ENCODE assay signal across 23 cellular contexts in the genomic region with DNA sequence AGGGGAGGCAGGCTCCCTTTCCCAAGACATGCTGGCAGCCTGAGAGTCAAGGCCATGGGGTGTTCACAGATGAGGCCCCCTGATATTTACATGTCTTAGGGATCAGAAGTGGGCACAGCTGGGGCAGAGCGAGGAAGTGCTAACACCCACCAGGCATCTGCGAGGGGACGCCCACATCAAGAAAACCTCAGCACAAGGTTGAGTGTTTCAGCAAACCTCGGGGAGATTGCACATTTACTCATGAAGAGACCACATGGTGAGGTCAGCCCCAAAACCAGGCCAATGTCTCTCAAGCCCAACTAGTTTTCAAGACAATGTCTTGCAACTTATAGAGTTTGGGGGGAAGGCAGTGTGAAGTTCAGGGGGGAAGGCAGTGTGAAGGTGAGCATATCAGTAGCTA. TPM values are rescaled to one million over a fixed set of nuclear protein-coding genes. Genes with fewer than 3 reads are reported as not detected.
DNase-seq lines count a peak whose midpoint lies in the region; ATAC-seq and TF ChIP-seq lines count a peak whose summit lies in the region.
"Had no signal": no experiment of that assay in that cellular context is flagged by ENCODE, and none has a peak within 500 bp of the region (broad histone marks: within the 10 kb centered on the region; RNA-seq: fewer than 3 reads in every experiment).

No MANE protein-coding gene starts in this region.

- H3K27ac ChIP-seq in BLaER1 treated with 17β-estradiol and CSF1 and Interleukin-3, amounts not matched to agents 10 nM and 100 nM: no peak overlapping the region; a peak in 1 of 22 replicates
- no peak overlapping the region for H3K27ac ChIP-seq in GM23248
- no peak overlapping the region for H3K27ac ChIP-seq in gastroesophageal sphincter
- H3K27ac ChIP-seq: breast epithelium, pancreas, stomach, upper lobe of left lung had no signal

- H3K9ac ChIP-seq in BLaER1 treated with 17β-estradiol and CSF1 and Interleukin-3, amounts not matched to agents 10 nM and 100 nM: no peak overlapping the region
- H3K9ac ChIP-seq in GM23248: no peak overlapping the region

- no peaks in the 10 kb centered on the region for H4K20me1 ChIP-seq in BLaER1 treated with 17β-estradiol and CSF1 and Interleukin-3, amounts not matched to agents 10 nM and 100 nM
- H4K20me1 ChIP-seq in GM23248 (ENCODE audit: insufficient read depth): no peaks in the 10 kb centered on the region

- H3K4me3 ChIP-seq in BLaER1 treated with 17β-estradiol and CSF1 and Interleukin-3, amounts not matched to agents 10 nM and 100 nM: no peak overlapping the region
- H3K4me3 ChIP-seq in GM23248 (no peak overlapping the region), gastroesophageal sphincter (no peak overlapping the region)
- H3K4me3 ChIP-seq: breast epithelium, pancreas, stomach, upper lobe of left lung had no signal

- peaks cover 0 to 7% (median 0%) of the 10 kb centered on the region in 10 experiments; a peak in 3 of 20 replicates for H3K4me1 ChIP-seq in BLaER1 treated with 17β-estradiol and CSF1 and Interleukin-3, amounts not matched to agents 10 nM and 100 nM
- H3K4me1 ChIP-seq in GM23248 (ENCODE audit: insufficient read depth) (no peaks in the 10 kb centered on the region), gastroesophageal sphincter (no peaks in the 10 kb centered on the region)
- H3K4me1 ChIP-seq: breast epithelium, pancreas, upper lobe of left lung had no signal

- H3K4me2 ChIP-seq in BLaER1 treated with 17β-estradiol and CSF1 and Interleukin-3, amounts not matched to agents 10 nM and 100 nM: peak overlapping the region in 7 of 11 experiments; percentile 4 to 44 (median 11); a peak in 6 of 22 replicates
- H3K4me2 ChIP-seq in GM23248 (ENCODE audit: unreplicated experiment): no peak overlapping the region

- no peaks in the 10 kb centered on the region for H3K79me2 ChIP-seq in GM23248 (ENCODE audit: insufficient read depth)

- no peak for DNase-seq in activated T-helper 1 cell treated with anti-CD3 and anti-CD28 coated beads, Interleukin-12 subunit alpha, Interleukin-12 subunit beta, Interleukin-2, Interleukin-4 antibody, amounts not matched to agents 30 ng/mL and 10 ng/mL and 1 ng/mL, durations not matched to agents 14 hours and 24 hours and 36 hours (ENCODE audit: low spot score)
- DNase-seq in GM23248: no peak
- no peak for DNase-seq in KG1 (lab: John Stamatoyannopoulos, UW)
- DNase-seq: hypothalamus, kidney, naive B cell, pancreas, stomach, T-helper 9 cell, upper lobe of left lung had no signal

- no peaks in the 10 kb centered on the region for H3K36me3 ChIP-seq in BLaER1 treated with 17β-estradiol and CSF1 and Interleukin-3, amounts not matched to agents 10 nM and 100 nM
- H3K36me3 ChIP-seq in GM23248 (ENCODE audit: low read depth) (no peaks in the 10 kb centered on the region), gastroesophageal sphincter (no peaks in the 10 kb centered on the region)
- H3K36me3 ChIP-seq: breast epithelium, pancreas, stomach, upper lobe of left lung had no signal

- H3K9me3 ChIP-seq in BLaER1 treated with 17β-estradiol and CSF1 and Interleukin-3, amounts not matched to agents 10 nM and 100 nM (replicated peaks in 1 of 11): no peaks in the 10 kb centered on the region
- H3K9me3 ChIP-seq in GM23248 (ENCODE audit: low read depth) (no peaks in the 10 kb centered on the region), gastroesophageal sphincter (no peaks in the 10 kb centered on the region)
- H3K9me3 ChIP-seq: breast epithelium, pancreas, stomach, upper lobe of left lung had no signal

- no peaks in the 10 kb centered on the region for H3K9me2 ChIP-seq in GM23248 (ENCODE audit: insufficient read depth)

- TF ChIP-seq EP300 in gastroesophageal sphincter (IDR thresholded peaks at IDR 0.05): no peak

- no peak overlapping the region for H3K4me3 Mint-ChIP-seq in activated T-helper 1 cell treated with anti-CD3 and anti-CD28 coated beads, Interleukin-12 subunit alpha, Interleukin-12 subunit beta, Interleukin-2, Interleukin-4 antibody, amounts not matched to agents 30 ng/mL and 10 ng/mL and 1 ng/mL, durations not matched to agents 14 hours and 24 hours and 36 hours
- H3K4me3 Mint-ChIP-seq: CD14-positive monocyte, memory B cell, naive B cell had no signal

- no peaks in the 10 kb centered on the region for H3K36me3 Mint-ChIP-seq in activated T-helper 1 cell treated with anti-CD3 and anti-CD28 coated beads, Interleukin-12 subunit alpha, Interleukin-12 subunit beta, Interleukin-2, Interleukin-4 antibody, amounts not matched to agents 30 ng/mL and 10 ng/mL and 1 ng/mL, durations not matched to agents 14 hours and 24 hours and 36 hours (ENCODE audit: low read depth)
- H3K36me3 Mint-ChIP-seq: CD14-positive monocyte had no signal

- peak; percentile 79 for ATAC-seq in GM18907 (IDR thresholded peaks at IDR 0.05; ENCODE audit: unreplicated experiment)
- ATAC-seq in HG02938 (IDR thresholded peaks at IDR 0.05; ENCODE audit: unreplicated experiment): peak; percentile 54
- ATAC-seq in GM21737 (IDR thresholded peaks at IDR 0.05; ENCODE audit: unreplicated experiment): no peak
- no peak for ATAC-seq in gastroesophageal sphincter
- ATAC-seq: Panc1, pancreas, sciatic nerve had no signal

- no peak overlapping the region for H2AFZ ChIP-seq in GM23248

- H3F3A ChIP-seq in GM23248 (ENCODE audit: insufficient read depth): no peaks in the 10 kb centered on the region

- 55 to 67% methylated on average over 4 of the region's 4 CpGs for WGBS in GM23248 (ENCODE audit: low coverage in 1 of 2, low lambda C conversion rate in 2 of 2, missing lambda C conversion rate in 2 of 2), 2 experiments
- WGBS in gastroesophageal sphincter (ENCODE audit: low coverage in 1 of 2), 2 donors: 96% methylated on average over 4 of the region's 4 CpGs; no CpG with 5 or more reads in 1 of the 2 donors

- no peak for TF ChIP-seq CTCF in gastroesophageal sphincter (IDR thresholded peaks at IDR 0.05)

- intact Hi-C loops in activated T-helper 1 cell treated with anti-CD3 and anti-CD28 coated beads, Interleukin-12 subunit alpha, Interleukin-12 subunit beta, Interleukin-2, Interleukin-4 antibody, amounts not matched to agents 30 ng/mL and 10 ng/mL and 1 ng/mL, durations not matched to agents 14 hours and 24 hours and 36 hours (cut with micrococcal nuclease): no loop called here

- H3K27ac Mint-ChIP-seq in activated T-helper 1 cell treated with anti-CD3 and anti-CD28 coated beads, Interleukin-12 subunit alpha, Interleukin-12 subunit beta, Interleukin-2, Interleukin-4 antibody, amounts not matched to agents 30 ng/mL and 10 ng/mL and 1 ng/mL, durations not matched to agents 14 hours and 24 hours and 36 hours: peak overlapping the region; percentile 35

- no peaks in the 10 kb centered on the region for H3K27me3 Mint-ChIP-seq in activated T-helper 1 cell treated with anti-CD3 and anti-CD28 coated beads, Interleukin-12 subunit alpha, Interleukin-12 subunit beta, Interleukin-2, Interleukin-4 antibody, amounts not matched to agents 30 ng/mL and 10 ng/mL and 1 ng/mL, durations not matched to agents 14 hours and 24 hours and 36 hours (ENCODE audit: insufficient read depth)
- H3K27me3 Mint-ChIP-seq: memory B cell, naive B cell had no signal

- no peaks in the 10 kb centered on the region for H3K27me3 ChIP-seq in BLaER1 treated with 17β-estradiol and CSF1 and Interleukin-3, amounts not matched to agents 10 nM and 100 nM
- H3K27me3 ChIP-seq in GM23248 (replicated peaks; ENCODE audit: insufficient read depth) (peaks cover 59% of the 10 kb centered on the region), gastroesophageal sphincter (no peaks in the 10 kb centered on the region)
- H3K27me3 ChIP-seq: breast epithelium, pancreas, stomach, upper lobe of left lung had no signal

- H3K9me3 Mint-ChIP-seq in activated T-helper 1 cell treated with anti-CD3 and anti-CD28 coated beads, Interleukin-12 subunit alpha, Interleukin-12 subunit beta, Interleukin-2, Interleukin-4 antibody, amounts not matched to agents 30 ng/mL and 10 ng/mL and 1 ng/mL, durations not matched to agents 14 hours and 24 hours and 36 hours: no peaks in the 10 kb centered on the region
- H3K9me3 Mint-ChIP-seq: memory B cell had no signal

- peaks cover 32% of the 10 kb centered on the region for H3K4me1 Mint-ChIP-seq in activated T-helper 1 cell treated with anti-CD3 and anti-CD28 coated beads, Interleukin-12 subunit alpha, Interleukin-12 subunit beta, Interleukin-2, Interleukin-4 antibody, amounts not matched to agents 30 ng/mL and 10 ng/mL and 1 ng/mL, durations not matched to agents 14 hours and 24 hours and 36 hours (ENCODE audit: low read depth)

- no peak for TF ChIP-seq POLR2A in gastroesophageal sphincter (IDR thresholded peaks at IDR 0.05)

- in situ Hi-C loops in GM23248 (cut with MboI): no loop called here

RNA-seq across cellular contexts. Expression of a gene that starts 55.2 kb away (rescaled TPM):
- total RNA-seq in activated T-helper 1 cell treated with anti-CD3 and anti-CD28 coated beads, Interleukin-12 subunit alpha, Interleukin-12 subunit beta, Interleukin-2, Interleukin-4 antibody, amounts not matched to agents 30 ng/mL and 10 ng/mL and 1 ng/mL, durations not matched to agents 14 hours and 24 hours and 36 hours: 0.57 and 1.1 TPM in 2 replicates
- total RNA-seq in GM23248 (2014; rRNA removed; shearing (Covaris generic)): not detected in 2 replicates
- not detected in 2 replicates for polyA plus RNA-seq in GM23248 (2016; fragmentation: Nextera tagmentation; extraction: Ambion mirVana)
- total RNA-seq in gastroesophageal sphincter: under 1 TPM in 2 of 4 donors, not detected in 2; under 0.01 to 0.73 TPM
- total RNA-seq: endothelial cell of umbilical vein, fibroblast of villous mesenchyme, M059J, sciatic nerve had no signal
- polyA plus RNA-seq: CD14-positive monocyte, endothelial cell of umbilical vein had no signal

Comparison
In these comparisons a context has a peak if more than half of its experiments do, and no peak if none do; other contexts are left out.
1. ATAC-seq: peak in GM18907 (single experiment) and HG02938 (single experiment); none in GM21737 (single experiment) and gastroesophageal sphincter (single experiment).